8 cellular contexts compared by ENCODE assay signal in genomic region chr5:134224905-134225779, GRCh38. TPM values are rescaled to one million over a fixed set of nuclear protein-coding genes. Genes with fewer than 3 reads are reported as not detected.
DNase-seq lines count a peak whose midpoint lies in the region; ATAC-seq and TF ChIP-seq lines count a peak whose summit lies in the region.

No MANE protein-coding gene starts in this region.

- peak overlapping the region; percentile 93 for H3K4me3 ChIP-seq in HUES48 (ENCODE audit: low read depth, low read length)
- H3K4me3 ChIP-seq in adrenal gland: peak overlapping the region; percentile 64 to 98 (median 92)
- H3K4me3 ChIP-seq in left ventricle myocardium inferior: peak overlapping the region; percentile 89
- H3K4me3 ChIP-seq in prostate gland: peak overlapping the region; percentile 85 to 100

- H3K27ac ChIP-seq in HUES48 (ENCODE audit: low read depth, low read length) (peak overlapping the region; percentile 100), adrenal gland (peak overlapping the region; percentile 95 to 100 (median 100)), left ventricle myocardium inferior (replicated peaks) (peak overlapping the region; percentile 97), prostate gland (peak overlapping the region; percentile 99 to 100)

- H3K36me3 ChIP-seq in HUES48 (ENCODE audit: control insufficient read depth, insufficient read depth, low read length) (peaks cover 31% of the 10 kb centered on the region), adrenal gland (replicated peaks in 1 of 2) (no peaks in the 10 kb centered on the region), left ventricle myocardium inferior (peaks cover 7% of the 10 kb centered on the region), prostate gland (no peaks in the 10 kb centered on the region)

- H3K9ac ChIP-seq in HUES48 (ENCODE audit: low read depth, low read length): peak overlapping the region; percentile 100

- TF ChIP-seq CTCF in adrenal gland (IDR thresholded peaks at IDR 0.05) (peak in 1 of 6 experiments; percentile 23), left ventricle myocardium inferior (IDR thresholded peaks at IDR 0.05; ENCODE audit: borderline replicate concordance) (peak; percentile 24), prostate gland (IDR thresholded peaks at IDR 0.05) (peak in 3 of 4 experiments; percentile 21 to 51 (median 40))

- H3K4me1 ChIP-seq in HUES48 (ENCODE audit: control insufficient read depth, insufficient read depth, low read length) (peaks cover 28% of the 10 kb centered on the region), adrenal gland (replicated peaks in 1 of 2) (peaks cover 27 to 57% of the 10 kb centered on the region in 2 donors), left ventricle myocardium inferior (peaks cover 84% of the 10 kb centered on the region), prostate gland (replicated peaks) (peaks cover 6% of the 10 kb centered on the region)

- peak; percentile 28 for ATAC-seq in GM21381 (IDR thresholded peaks at IDR 0.05; ENCODE audit: unreplicated experiment)

- DNase-seq in DMS 273 treated with DMSO at 0.1 percent for 48 hours (lab: John Stamatoyannopoulos, UW): peak; percentile 12
- peak; percentile 39 to 70 for DNase-seq in SW 1271 (lab: John Stamatoyannopoulos, UW)
- DNase-seq in adrenal gland: peak; percentile 61 to 76 (median 74)
- peak; percentile 50 for DNase-seq in left ventricle myocardium inferior
- peak; percentile 49 for DNase-seq in prostate gland (ENCODE audit: low spot score)
- peak; percentile 60 for DNase-seq in ureter (ENCODE audit: low spot score)

- no peaks in the 10 kb centered on the region for H3K27me3 ChIP-seq in HUES48 (ENCODE audit: control insufficient read depth, insufficient read depth, low read length)
- H3K27me3 ChIP-seq in adrenal gland: no peaks in the 10 kb centered on the region
- no peaks in the 10 kb centered on the region for H3K27me3 ChIP-seq in left ventricle myocardium inferior (ENCODE audit: low read depth)
- H3K27me3 ChIP-seq in prostate gland (replicated peaks; ENCODE audit: insufficient read depth): no peaks in the 10 kb centered on the region

- intact Hi-C loops in adrenal gland (cut with DNase I): no loop called here
- intact Hi-C loops in left ventricle myocardium inferior (cut with micrococcal nuclease): no loop called here
- intact Hi-C loops in prostate gland (cut with DNase I): loop anchor here (10.0 kb wide), 1 partner anchor 300 kb away; the partner anchor contains the start of gene JADE2

- peak in 1 of 2 donors; percentile 44 for TF ChIP-seq POLR2A in adrenal gland (IDR thresholded peaks at IDR 0.05)
- no peak for TF ChIP-seq POLR2A in prostate gland (IDR thresholded peaks at IDR 0.05)

- H3K9me3 ChIP-seq in HUES48 (ENCODE audit: control insufficient read depth, insufficient read depth, low read length) (no peaks in the 10 kb centered on the region), adrenal gland (replicated peaks in 1 of 3) (no peaks in the 10 kb centered on the region), left ventricle myocardium inferior (replicated peaks) (no peaks in the 10 kb centered on the region), prostate gland (no peaks in the 10 kb centered on the region)

- 0 to 2% (median 1%) methylated on average over 7 to 49 of the region's 49 CpGs for WGBS in adrenal gland, 4 donors
- under 1% methylated on average over 27 of the region's 49 CpGs for WGBS in prostate gland

RNA-seq across cellular contexts. Expression of gene PPP2CA, which starts 0.7 kb away (rescaled TPM):
- total RNA-seq in adrenal gland (100 to 1,000 TPM; 138 to 220 (median 145) TPM), left ventricle myocardium inferior (163 TPM), prostate gland (100 to 1,000 TPM; 119 to 175 TPM), ureter (110 TPM)
- polyA plus RNA-seq in adrenal gland: 100 to 1,000 TPM in 1 of 3 donors, 10 to 100 TPM in 2; 26.9 to 246 (median 32.6) TPM

RNA-seq across cellular contexts. Expression of gene SKP1, which starts 48.4 kb away (rescaled TPM):
- total RNA-seq in adrenal gland (100 to 1,000 TPM; 262 to 522 (median 377) TPM), left ventricle myocardium inferior (506 TPM), prostate gland (100 to 1,000 TPM; 343 to 391 TPM), ureter (324 TPM)
- polyA plus RNA-seq in adrenal gland: 1,000 to 10,000 TPM in 1 of 3 donors, 100 to 1,000 TPM in 2; 121 to 1,485 (median 274) TPM

Comparison
In these comparisons a context has a peak if more than half of its experiments do, and no peak if none do; other contexts are left out.
1. Peak in every context shown above with its lines: DNase-seq, ATAC-seq, H3K4me3 ChIP-seq and H3K27ac ChIP-seq.
2. DNase-seq: peak in every context shown above with its lines; median percentile 74 in adrenal gland; 60 in ureter; 54 in SW 1271; 50 in left ventricle myocardium inferior; 49 in prostate gland; 12 in DMS 273 treated with DMSO at 0.1 percent for 48 hours.